ENCODE assay signal across 29 cellular contexts in genomic region chr17:10201680-10202079, GRCh38. TPM values are rescaled to one million over a fixed set of nuclear protein-coding genes. Genes with fewer than 3 reads are reported as not detected.
"Had no signal": no experiment of that assay in that cellular context is flagged by ENCODE, and none has a peak within 500 bp of the region (broad histone marks: within the 10 kb centered on the region; RNA-seq: fewer than 3 reads in every experiment).

No MANE protein-coding gene starts in this region.

- H3K36me3 ChIP-seq: brain microvascular endothelial cell, gastrocnemius medialis, heart right ventricle had no signal

- H3K27ac ChIP-seq: brain microvascular endothelial cell, coronary artery, dorsolateral prefrontal cortex, foreskin keratinocyte, gastrocnemius medialis, heart right ventricle had no signal

- ATAC-seq: activated CD4-positive, alpha-beta T cell treated with anti-CD3 and anti-CD28 coated beads for 36 hours; activated naive CD4-positive, alpha-beta T cell treated with anti-CD3 and anti-CD28 coated beads, Interleukin-2, amount 50 U/mL, for 72 hours; activated T-cell treated with anti-CD3 and anti-CD28 coated beads, Interleukin-2, amount 50 U/mL, for 72 hours; esophagus mucosa; foreskin keratinocyte; gastrocnemius medialis; heart right ventricle had no signal

- H3K4me3 ChIP-seq: coronary artery, dorsolateral prefrontal cortex, gastrocnemius medialis, heart right ventricle had no signal

- FAIRE-seq: astrocyte, bronchial epithelial cell had no signal

- H3K4me1 ChIP-seq: foreskin keratinocyte, gastrocnemius medialis had no signal

- DNase-seq: activated CD4-positive, alpha-beta memory T cell treated with anti-CD3 and anti-CD28 coated beads for 36 hours; activated CD4-positive, alpha-beta T cell treated with anti-CD3 and anti-CD28 coated beads for 36 hours; activated CD4-positive, alpha-beta T cell treated with anti-CD3 and anti-CD28 coated beads, Interleukin-2, amount 10 ng/mL, durations not matched to agents 24 days and 14 days; activated CD4-positive, CD25-positive, alpha-beta regulatory T cell; activated CD4-positive, CD25-positive, alpha-beta regulatory T cell treated with anti-CD3 and anti-CD28 coated beads, Interleukin-2, amount 50 U/mL, for 72 hours; activated CD8-positive, alpha-beta memory T cell treated with anti-CD3 and anti-CD28 coated beads, Interleukin-2, amount 50 U/mL, for 48 hours; activated gamma-delta T cell; activated naive CD4-positive, alpha-beta T cell; activated naive CD4-positive, alpha-beta T cell treated with anti-CD3 and anti-CD28 coated beads, Interleukin-2, amount 10 ng/mL, durations not matched to agents 7 days and 5 days; activated naive CD8-positive, alpha-beta T cell treated with anti-CD3 and anti-CD28 coated beads, Interleukin-2, amount 10 ng/mL, durations not matched to agents 7 days and 5 days; activated T-cell treated with anti-CD3 and anti-CD28 coated beads for 4 hours; activated T-cell treated with anti-CD3 and anti-CD28 coated beads, Interleukin-2, amount 50 U/mL, for 24 hours; activated T-cell treated with anti-CD3 and anti-CD28 coated beads, Interleukin-2, amount 50 U/mL, for 72 hours; amniotic stem cell; anterior cingulate cortex; brain microvascular endothelial cell; dorsolateral prefrontal cortex; effector memory CD4-positive, alpha-beta T cell; endodermal cell; foreskin keratinocyte; gastrocnemius medialis; heart right ventricle; T-helper 2 cell had no signal

RNA-seq across cellular contexts. Expression of gene GAS7, which starts 3.3 kb away (rescaled TPM):
- total RNA-seq: T-helper 1 cell treated with Interleukin-12 subunit alpha and Interleukin-12 subunit beta and Interleukin-4 antibody, amounts not matched to agents 30 ng/mL and 1 ng/mL, for 36 hours had no signal
